In the genomic region with DNA sequence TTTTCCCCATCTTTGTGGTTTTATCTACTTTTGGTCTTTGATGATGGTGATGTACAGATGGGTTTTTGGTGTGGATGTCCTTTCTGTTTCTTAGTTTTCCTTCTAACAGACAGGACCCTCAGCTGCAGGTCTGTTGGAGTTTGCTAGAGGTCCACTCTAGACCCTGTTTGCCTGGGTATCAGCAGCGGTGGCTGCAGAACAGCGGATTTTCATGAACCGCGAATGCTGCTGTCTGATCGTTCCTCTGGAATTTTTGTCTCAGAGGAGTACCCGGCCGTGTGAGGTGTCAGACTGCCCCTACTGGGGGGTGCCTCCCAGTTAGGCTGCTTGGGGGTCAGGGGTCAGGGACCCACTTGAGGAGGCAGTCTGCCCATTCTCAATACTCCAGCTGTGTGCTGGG, we compare ENCODE assay signal across 1 cellular context. TPM values are rescaled to one million over a fixed set of nuclear protein-coding genes. Genes with fewer than 3 reads are reported as not detected.
"Had no signal": no experiment of that assay in that cellular context is flagged by ENCODE, and none has a peak within 500 bp of the region (broad histone marks: within the 10 kb centered on the region; RNA-seq: fewer than 3 reads in every experiment).

No MANE protein-coding gene starts in this region.

RNA-seq across cellular contexts. Expression of gene CRPPA, which starts 38.2 kb away (rescaled TPM):
- total RNA-seq: ascending aorta had no signal
